ENCODE assay signal across 9 cellular contexts in the genomic region with DNA sequence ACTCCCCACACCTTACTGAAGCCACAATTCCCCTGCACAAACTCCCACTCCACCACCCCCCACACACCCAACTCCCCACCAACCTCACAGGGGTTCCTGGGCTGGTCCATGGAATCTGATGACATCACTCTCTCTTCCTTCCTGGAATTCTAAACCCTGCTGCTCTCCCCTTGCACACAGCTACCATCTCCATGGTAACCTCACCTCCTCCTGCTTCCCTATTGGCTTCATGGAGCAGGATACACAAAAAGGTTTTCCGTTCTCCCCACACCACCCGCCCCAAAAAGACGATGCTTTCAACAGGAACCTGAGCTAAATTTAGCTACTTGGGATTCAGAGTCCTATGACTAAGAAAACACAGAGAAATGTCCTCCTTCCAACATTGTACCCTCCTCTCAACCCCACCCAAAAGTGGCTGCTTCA.
DNase-seq lines count a peak whose midpoint lies in the region; ATAC-seq and TF ChIP-seq lines count a peak whose summit lies in the region.
"Had no signal": no experiment of that assay in that cellular context is flagged by ENCODE, and none has a peak within 500 bp of the region (broad histone marks: within the 10 kb centered on the region; RNA-seq: fewer than 3 reads in every experiment).

No MANE protein-coding gene starts in this region.

- H3K9me3 ChIP-seq in GM23248 (ENCODE audit: low read depth) (no peaks in the 10 kb centered on the region), cardiac muscle cell (ENCODE audit: low read depth) (no peaks in the 10 kb centered on the region)

- intact Hi-C loops in activated CD8-positive, alpha-beta T cell treated with anti-CD3 and anti-CD28 coated beads for 36 hours (cut with micrococcal nuclease) = no loop called here

- CTCF ChIA-PET in activated CD8-positive, alpha-beta T cell treated with anti-CD3 and anti-CD28 coated beads for 36 hours (lab: Charles Lee) = no interaction called here

- H3K27ac Mint-ChIP-seq in activated CD8-positive, alpha-beta T cell treated with anti-CD3 and anti-CD28 coated beads for 36 hours = no peak overlapping the region

- H3K4me3 ChIP-seq in GM23248 (peak overlapping the region; percentile 22), cardiac muscle cell (no peak overlapping the region)

- H3K36me3 Mint-ChIP-seq in activated CD8-positive, alpha-beta T cell treated with anti-CD3 and anti-CD28 coated beads for 36 hours (ENCODE audit: low read depth) = no peaks in the 10 kb centered on the region

- H3K27ac ChIP-seq in GM23248 = peak overlapping the region; percentile 42
- H3K27ac ChIP-seq in cardiac muscle cell = peak overlapping the region; percentile 12
- H3K27ac ChIP-seq: epithelial cell of prostate had no signal

- no peaks in the 10 kb centered on the region for H3K9me2 ChIP-seq in GM23248 (ENCODE audit: insufficient read depth)

- H3K4me1 ChIP-seq in GM23248 (ENCODE audit: insufficient read depth) (peaks cover 52% of the 10 kb centered on the region), cardiac muscle cell (ENCODE audit: low read depth) (peaks cover 6% of the 10 kb centered on the region)

- no peaks in the 10 kb centered on the region for H3K9me3 Mint-ChIP-seq in activated CD8-positive, alpha-beta T cell treated with anti-CD3 and anti-CD28 coated beads for 36 hours

- in situ Hi-C loops in GM23248 (cut with MboI) = no loop called here

- H3K27me3 Mint-ChIP-seq in activated CD8-positive, alpha-beta T cell treated with anti-CD3 and anti-CD28 coated beads for 36 hours = peaks cover 4% of the 10 kb centered on the region

- POLR2A ChIA-PET in activated CD8-positive, alpha-beta T cell treated with anti-CD3 and anti-CD28 coated beads for 36 hours (lab: Charles Lee) = no interaction called here

- H3K27me3 ChIP-seq in GM23248 (replicated peaks; ENCODE audit: insufficient read depth) (no peaks in the 10 kb centered on the region), cardiac muscle cell (no peaks in the 10 kb centered on the region)

- no peaks in the 10 kb centered on the region for H3K36me3 ChIP-seq in GM23248 (ENCODE audit: low read depth)
- no peaks in the 10 kb centered on the region for H3K36me3 ChIP-seq in cardiac muscle cell

- peak overlapping the region; percentile 59 for H3K4me2 ChIP-seq in GM23248 (ENCODE audit: unreplicated experiment)

- peaks cover 100% of the 10 kb centered on the region for H3K79me2 ChIP-seq in GM23248 (ENCODE audit: insufficient read depth)

- H3K9ac ChIP-seq in GM23248 = no peak overlapping the region

- no peak for ATAC-seq in GM21737 (IDR thresholded peaks at IDR 0.05; ENCODE audit: unreplicated experiment)
- no peak for ATAC-seq in activated CD8-positive, alpha-beta T cell treated with anti-CD3 and anti-CD28 coated beads for 36 hours

- H3K4me1 Mint-ChIP-seq in activated CD8-positive, alpha-beta T cell treated with anti-CD3 and anti-CD28 coated beads for 36 hours (ENCODE audit: low read depth) = no peaks in the 10 kb centered on the region

- H3K4me3 Mint-ChIP-seq in activated CD8-positive, alpha-beta T cell treated with anti-CD3 and anti-CD28 coated beads for 36 hours = no peak overlapping the region

- peaks cover 44% of the 10 kb centered on the region for H3F3A ChIP-seq in GM23248 (ENCODE audit: insufficient read depth)

- no peak for TF ChIP-seq CTCF in cardiac muscle cell (IDR thresholded peaks at IDR 0.05; ENCODE audit: low read depth, low read length)
- no peak for TF ChIP-seq CTCF in activated CD8-positive, alpha-beta T cell treated with anti-CD3 and anti-CD28 coated beads for 36 hours (IDR thresholded peaks at IDR 0.05)

- peaks cover 5% of the 10 kb centered on the region; the same call in 1 of the 2 replicates for H4K20me1 ChIP-seq in GM23248 (ENCODE audit: insufficient read depth)

- no peak overlapping the region for H2AFZ ChIP-seq in GM23248

- 0 to 3% methylated on average over 3 of the region's 3 CpGs for WGBS in GM23248 (ENCODE audit: low coverage in 1 of 2, low lambda C conversion rate in 2 of 2, missing lambda C conversion rate in 2 of 2), 2 experiments

- DNase-seq in GM23248 (peak; percentile 68), SW480 (ENCODE audit: low spot score) (peak; percentile 27), cardiac muscle cell (ENCODE audit: low read depth in 1 of 2, low spot score in 1 of 2) (peak; percentile 45 to 85), pons (ENCODE audit: low spot score) (peak; percentile 60), CD1c-positive myeloid dendritic cell (ENCODE audit: extremely low spot score) (no peak), epidermal melanocyte (ENCODE audit: insufficient read length, low spot score) (no peak)
- DNase-seq in activated CD8-positive, alpha-beta T cell treated with anti-CD3 and anti-CD28 coated beads for 36 hours = no peak

Comparison
In these comparisons a context has a peak if more than half of its experiments do, and no peak if none do; other contexts are left out.
1. DNase-seq: peak in GM23248 (single experiment), SW480 (single experiment), cardiac muscle cell (2 of 2) and pons (single experiment); none in activated CD8-positive, alpha-beta T cell treated with anti-CD3 and anti-CD28 coated beads for 36 hours (single experiment), CD1c-positive myeloid dendritic cell (single experiment) and epidermal melanocyte (single experiment).